ENCODE assay signal across 12 cellular contexts in the genomic region with DNA sequence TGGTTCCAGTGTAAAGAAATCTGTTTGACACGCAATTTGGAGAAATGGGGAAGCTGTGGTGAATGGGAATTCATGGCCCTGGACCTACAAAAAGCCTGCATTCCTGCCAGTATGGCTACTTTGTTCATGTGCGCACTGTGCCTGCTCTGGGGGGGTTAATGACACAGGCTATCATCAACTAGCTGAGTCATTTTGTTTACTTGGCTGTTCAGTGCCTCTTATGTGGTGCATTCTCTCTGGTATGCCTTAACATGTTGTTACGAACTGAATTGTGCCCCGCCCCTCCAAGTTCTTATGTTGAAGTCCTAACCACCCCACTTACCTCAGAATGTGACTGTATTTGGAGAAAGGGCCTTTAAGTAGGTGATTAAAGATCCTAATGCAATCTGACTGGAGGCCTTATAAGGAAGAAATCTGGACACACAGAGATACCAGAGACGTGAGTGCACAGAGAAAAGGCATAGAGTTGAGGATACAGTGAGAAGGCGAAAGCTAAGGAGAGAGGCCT. TPM values are rescaled to one million over a fixed set of nuclear protein-coding genes. Genes with fewer than 3 reads are reported as not detected.
DNase-seq lines count a peak whose midpoint lies in the region; ATAC-seq and TF ChIP-seq lines count a peak whose summit lies in the region.
"Had no signal": no experiment of that assay in that cellular context is flagged by ENCODE, and none has a peak within 500 bp of the region (broad histone marks: within the 10 kb centered on the region; RNA-seq: fewer than 3 reads in every experiment).

No MANE protein-coding gene starts in this region.

- H3K4me1 ChIP-seq in MM.1S (ENCODE audit: low read length), result no peaks in the 10 kb centered on the region
- H3K4me1 ChIP-seq: BLaER1 had no signal

- H3K27me3 ChIP-seq in MM.1S (replicated peaks; ENCODE audit: insufficient read depth, low read length), result no peaks in the 10 kb centered on the region
- H3K27me3 ChIP-seq: BLaER1, heart left ventricle had no signal

- POLR2A ChIA-PET in RWPE1 (lab: Yijun Ruan, JAX; ENCODE audit: low non-redundant PET), result interaction anchor here (0.5 kb wide), 1 partner anchor 67 kb away, joined by 5 read pairs; no protein-coding TSS in a partner anchor

- H4K20me1 ChIP-seq in MM.1S (ENCODE audit: insufficient read depth, low read length), result no peaks in the 10 kb centered on the region
- H4K20me1 ChIP-seq: BLaER1 had no signal

- no peak overlapping the region for H3K4me3 ChIP-seq in MM.1S (ENCODE audit: low read length)
- H3K4me3 ChIP-seq: BLaER1, heart left ventricle had no signal

- no peak overlapping the region for H3K4me3 Mint-ChIP-seq in activated naive CD8-positive, alpha-beta T cell treated with anti-CD3 and anti-CD28 coated beads for 36 hours
- H3K4me3 Mint-ChIP-seq: activated naive CD8-positive, alpha-beta T cell treated with anti-CD3 and anti-CD28 coated beads, Interleukin-2, amount 10 ng/mL, durations not matched to agents 7 days and 5 days had no signal

- H3K79me2 ChIP-seq in MM.1S (ENCODE audit: low read length), result no peaks in the 10 kb centered on the region

- CTCF ChIA-PET in RWPE1 (lab: Yijun Ruan, JAX), result interaction anchor here (0.5 to 0.7 kb wide), 3 partner anchors 85 to 343 kb away, joined by 3 to 5 read pairs (median 4); no protein-coding TSS in a partner anchor

- peak; percentile 64 for DNase-seq in AG08395 (ENCODE audit: low spot score)
- DNase-seq in KBM-7, result peak; percentile 89
- peak; percentile 88 for DNase-seq in RWPE1 (ENCODE audit: low spot score)
- peak; percentile 96 for DNase-seq in islet precursor cell
- DNase-seq in AML-193 (lab: John Stamatoyannopoulos, UW), result no peak
- no peak for DNase-seq in activated naive CD8-positive, alpha-beta T cell treated with anti-CD3 and anti-CD28 coated beads for 36 hours
- DNase-seq in MM.1S, result no peak
- DNase-seq: activated naive CD8-positive, alpha-beta T cell treated with anti-CD3 and anti-CD28 coated beads, Interleukin-2, amount 10 ng/mL, durations not matched to agents 7 days and 5 days; heart left ventricle; T-helper 9 cell had no signal

- H3K36me3 ChIP-seq in MM.1S (replicated peaks; ENCODE audit: insufficient read depth, low read length), result no peaks in the 10 kb centered on the region
- H3K36me3 ChIP-seq: BLaER1, heart left ventricle had no signal

- TF ChIP-seq CTCF in RWPE1 (conservative IDR thresholded peaks at IDR 0.05; ENCODE audit: low read depth) (no peak), MM.1S (IDR thresholded peaks at IDR 0.05; ENCODE audit: low read length) (no peak)

- H3F3A ChIP-seq in MM.1S (ENCODE audit: insufficient read depth, low read length), result no peaks in the 10 kb centered on the region

- no peak overlapping the region for H3K27ac Mint-ChIP-seq in activated naive CD8-positive, alpha-beta T cell treated with anti-CD3 and anti-CD28 coated beads for 36 hours
- H3K27ac Mint-ChIP-seq: activated naive CD8-positive, alpha-beta T cell treated with anti-CD3 and anti-CD28 coated beads, Interleukin-2, amount 10 ng/mL, durations not matched to agents 7 days and 5 days had no signal

- peaks cover under 1% of the 10 kb centered on the region for H3K4me1 Mint-ChIP-seq in activated naive CD8-positive, alpha-beta T cell treated with anti-CD3 and anti-CD28 coated beads for 36 hours
- H3K4me1 Mint-ChIP-seq: activated naive CD8-positive, alpha-beta T cell treated with anti-CD3 and anti-CD28 coated beads, Interleukin-2, amount 10 ng/mL, durations not matched to agents 7 days and 5 days had no signal

- no peaks in the 10 kb centered on the region for H3K9me2 ChIP-seq in MM.1S (replicated peaks; ENCODE audit: insufficient read depth, low read length)

- no peaks in the 10 kb centered on the region for H3K9me3 Mint-ChIP-seq in activated naive CD8-positive, alpha-beta T cell treated with anti-CD3 and anti-CD28 coated beads for 36 hours
- H3K9me3 Mint-ChIP-seq: activated naive CD8-positive, alpha-beta T cell treated with anti-CD3 and anti-CD28 coated beads, Interleukin-2, amount 10 ng/mL, durations not matched to agents 7 days and 5 days had no signal

- no peaks in the 10 kb centered on the region for H3K36me3 Mint-ChIP-seq in activated naive CD8-positive, alpha-beta T cell treated with anti-CD3 and anti-CD28 coated beads for 36 hours
- H3K36me3 Mint-ChIP-seq: activated naive CD8-positive, alpha-beta T cell treated with anti-CD3 and anti-CD28 coated beads, Interleukin-2, amount 10 ng/mL, durations not matched to agents 7 days and 5 days had no signal

- H3K9me3 ChIP-seq in MM.1S (replicated peaks; ENCODE audit: insufficient read depth, low read length), result no peaks in the 10 kb centered on the region
- H3K9me3 ChIP-seq: BLaER1, heart left ventricle had no signal

- no peaks in the 10 kb centered on the region for H3K27me3 Mint-ChIP-seq in activated naive CD8-positive, alpha-beta T cell treated with anti-CD3 and anti-CD28 coated beads for 36 hours

- H3K9ac ChIP-seq in MM.1S (ENCODE audit: low read length), result no peak overlapping the region
- H3K9ac ChIP-seq: BLaER1 had no signal

- in situ Hi-C loops in KBM-7 (cut with MboI; ENCODE audit: low pct_unique_long_range_greater_than_20kb, low sequenced_read_pairs), result no loop called here

- no peak overlapping the region for H2AFZ ChIP-seq in MM.1S (ENCODE audit: low read length)

- H3K4me2 ChIP-seq in MM.1S (ENCODE audit: low read depth, low read length), result no peak overlapping the region
- H3K4me2 ChIP-seq: BLaER1 had no signal

- H3K27ac ChIP-seq in RWPE1, result no peak overlapping the region
- H3K27ac ChIP-seq in MM.1S (ENCODE audit: low read length), result no peak overlapping the region
- H3K27ac ChIP-seq: BLaER1, heart left ventricle had no signal

- no peak for ATAC-seq in GM21723 (IDR thresholded peaks at IDR 0.05; ENCODE audit: unreplicated experiment)
- ATAC-seq: heart left ventricle had no signal

RNA-seq across cellular contexts. Expression of gene UBAP1, which starts 20.4 kb away (rescaled TPM):
- total RNA-seq in activated naive CD8-positive, alpha-beta T cell treated with anti-CD3 and anti-CD28 coated beads for 36 hours, result 10 to 100 TPM; 36.8 to 37.1 TPM

RNA-seq across cellular contexts. Expression of gene DCAF12, which starts 31.9 kb away (rescaled TPM):
- 10 to 100 TPM; 40.2 to 43.3 TPM for total RNA-seq in activated naive CD8-positive, alpha-beta T cell treated with anti-CD3 and anti-CD28 coated beads for 36 hours

Comparison
In these comparisons a context has a peak if more than half of its experiments do, and no peak if none do; other contexts are left out.
1. DNase-seq: peak in AG08395 (single experiment), KBM-7 (single experiment), RWPE1 (single experiment) and islet precursor cell (single experiment); none in AML-193 (0 of 2), activated naive CD8-positive, alpha-beta T cell treated with anti-CD3 and anti-CD28 coated beads for 36 hours (single experiment) and MM.1S (single experiment).